In the genomic region with DNA sequence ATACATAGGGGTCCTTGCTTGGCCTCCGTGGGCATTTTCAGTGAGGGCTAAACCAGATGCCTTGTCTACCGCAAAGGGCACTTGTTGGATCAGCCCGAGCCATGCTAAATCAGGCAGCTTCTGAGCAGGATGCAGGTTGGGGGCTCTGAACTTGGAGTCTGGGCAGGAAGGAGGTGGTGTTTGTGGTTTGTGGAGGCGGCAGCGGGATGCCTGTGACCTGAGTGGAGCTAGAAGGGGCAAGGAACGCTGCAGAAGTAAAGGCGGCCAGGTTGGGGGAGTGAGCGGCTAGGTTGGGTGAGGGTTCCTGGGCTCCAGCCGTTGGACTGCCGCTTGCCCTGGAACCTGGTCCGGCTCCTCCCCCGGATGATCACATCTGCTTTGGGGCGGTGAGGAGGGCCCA, we compare ENCODE assay signal across 11 cellular contexts.
A peak's percentile ranks its signal among the peaks of the same experiment; 100 is the strongest.
DNase-seq lines count a peak whose midpoint lies in the region; ATAC-seq and TF ChIP-seq lines count a peak whose summit lies in the region.
"Had no signal": no experiment of that assay in that cellular context is flagged by ENCODE, and none has a peak within 500 bp of the region (broad histone marks: within the 10 kb centered on the region; RNA-seq: fewer than 3 reads in every experiment).

No MANE protein-coding gene starts in this region.

- CTCF ChIA-PET in CD4-positive, alpha-beta T cell (lab: Charles Lee) = no interaction called here
- CTCF ChIA-PET in activated CD8-positive, alpha-beta T cell treated with anti-CD3 and anti-CD28 coated beads for 36 hours (lab: Charles Lee) = no interaction called here

- DNase-seq in CD4-positive, alpha-beta T cell = no peak
- peak; percentile 67 for DNase-seq in ELR (ENCODE audit: low read depth)
- peak; percentile 76 for DNase-seq in activated CD8-positive, alpha-beta T cell treated with anti-CD3 and anti-CD28 coated beads for 36 hours
- peak; percentile 45 for DNase-seq in myocyte (ENCODE audit: low read depth)
- no peak for DNase-seq in NCI-H2196 treated with DMSO at 0.1 percent for 48 hours (lab: John Stamatoyannopoulos, UW; ENCODE audit: unreplicated experiment)
- no peak for DNase-seq in inferior parietal cortex (ENCODE audit: extremely low spot score)
- DNase-seq in foreskin melanocyte = no peak
- DNase-seq: NCI-H1092, NCI-H226, SW 1271 had no signal

- H3K27ac ChIP-seq in CD4-positive, alpha-beta T cell (ENCODE audit: low read depth, low read length) = no peak overlapping the region

- ATAC-seq in CD4-positive, alpha-beta T cell (ENCODE audit: poor library complexity) = peak; percentile 43
- peak; percentile 77 for ATAC-seq in activated CD8-positive, alpha-beta T cell treated with anti-CD3 and anti-CD28 coated beads for 36 hours
- no peak for ATAC-seq in HG03342 (IDR thresholded peaks at IDR 0.05; ENCODE audit: unreplicated experiment)

- no peak for TF ChIP-seq CTCF in CD4-positive, alpha-beta T cell (IDR thresholded peaks at IDR 0.05)
- no peak for TF ChIP-seq CTCF in activated CD8-positive, alpha-beta T cell treated with anti-CD3 and anti-CD28 coated beads for 36 hours (IDR thresholded peaks at IDR 0.05)

- peaks cover 24% of the 10 kb centered on the region for H3K4me1 Mint-ChIP-seq in CD4-positive, alpha-beta T cell (ENCODE audit: low read depth)
- H3K4me1 Mint-ChIP-seq in activated CD8-positive, alpha-beta T cell treated with anti-CD3 and anti-CD28 coated beads for 36 hours (ENCODE audit: low read depth) = peaks cover 28% of the 10 kb centered on the region

- peaks cover 16% of the 10 kb centered on the region for H3K27me3 Mint-ChIP-seq in CD4-positive, alpha-beta T cell
- H3K27me3 Mint-ChIP-seq in activated CD8-positive, alpha-beta T cell treated with anti-CD3 and anti-CD28 coated beads for 36 hours = peaks cover 31% of the 10 kb centered on the region

- POLR2A ChIA-PET in CD4-positive, alpha-beta T cell (lab: Charles Lee) = no interaction called here
- POLR2A ChIA-PET in activated CD8-positive, alpha-beta T cell treated with anti-CD3 and anti-CD28 coated beads for 36 hours (lab: Charles Lee) = interaction anchor here (0.8 kb wide), 1 partner anchor 99 kb away, joined by 3 read pairs; no protein-coding TSS in a partner anchor

- peaks cover 18% of the 10 kb centered on the region for H3K27me3 ChIP-seq in CD4-positive, alpha-beta T cell (ENCODE audit: control insufficient read depth, insufficient read depth, low read length)

- no peak overlapping the region for H3K4me3 Mint-ChIP-seq in CD4-positive, alpha-beta T cell
- H3K4me3 Mint-ChIP-seq in activated CD8-positive, alpha-beta T cell treated with anti-CD3 and anti-CD28 coated beads for 36 hours = peak overlapping the region; percentile 3

- H3K27ac Mint-ChIP-seq in CD4-positive, alpha-beta T cell = no peak overlapping the region
- no peak overlapping the region for H3K27ac Mint-ChIP-seq in activated CD8-positive, alpha-beta T cell treated with anti-CD3 and anti-CD28 coated beads for 36 hours

- H3K9me3 Mint-ChIP-seq in CD4-positive, alpha-beta T cell = no peaks in the 10 kb centered on the region
- no peaks in the 10 kb centered on the region for H3K9me3 Mint-ChIP-seq in activated CD8-positive, alpha-beta T cell treated with anti-CD3 and anti-CD28 coated beads for 36 hours

- H3K9me3 ChIP-seq in CD4-positive, alpha-beta T cell (ENCODE audit: control insufficient read depth, low read length) = no peaks in the 10 kb centered on the region

- intact Hi-C loops in CD4-positive, alpha-beta T cell (cut with DNase I, micrococcal nuclease) = no loop called here
- intact Hi-C loops in activated CD8-positive, alpha-beta T cell treated with anti-CD3 and anti-CD28 coated beads for 36 hours (cut with micrococcal nuclease) = no loop called here

- H3K36me3 Mint-ChIP-seq in CD4-positive, alpha-beta T cell (ENCODE audit: low read depth) = no peaks in the 10 kb centered on the region
- no peaks in the 10 kb centered on the region for H3K36me3 Mint-ChIP-seq in activated CD8-positive, alpha-beta T cell treated with anti-CD3 and anti-CD28 coated beads for 36 hours (ENCODE audit: low read depth)

Comparison
In these comparisons a context has a peak if more than half of its experiments do, and no peak if none do; other contexts are left out.
1. DNase-seq: peak in ELR (single experiment), activated CD8-positive, alpha-beta T cell treated with anti-CD3 and anti-CD28 coated beads for 36 hours (single experiment) and myocyte (single experiment); none in CD4-positive, alpha-beta T cell (0 of 10), NCI-H2196 treated with DMSO at 0.1 percent for 48 hours (single experiment), inferior parietal cortex (single experiment) and foreskin melanocyte (single experiment).